21 cellular contexts compared by ENCODE assay signal in genomic region chrX:104432321-104432720, GRCh38.
DNase-seq lines count a peak whose midpoint lies in the region; ATAC-seq, FAIRE-seq and TF ChIP-seq lines count a peak whose summit lies in the region.
"Had no signal": no experiment of that assay in that cellular context is flagged by ENCODE, and none has a peak within 500 bp of the region (broad histone marks: within the 10 kb centered on the region; RNA-seq: fewer than 3 reads in every experiment).

No MANE protein-coding gene starts in this region.

- H3K4me1 ChIP-seq in upper lobe of left lung = no peaks in the 10 kb centered on the region
- H3K4me1 ChIP-seq: SJSA1 had no signal

- no peak for TF ChIP-seq EP300 in upper lobe of left lung (IDR thresholded peaks at IDR 0.05)

- H3K27me3 ChIP-seq in upper lobe of left lung = no peaks in the 10 kb centered on the region
- H3K27me3 ChIP-seq: SJSA1 had no signal

- DNase-seq in Caki2 (ENCODE audit: low read depth) (peak; percentile 45), LoVo (ENCODE audit: low spot score) (peak; percentile 41), left colon (peak; percentile 9 to 42), UCSD-AML1 (lab: John Stamatoyannopoulos, UW; ENCODE audit: unreplicated experiment) (no peak), upper lobe of left lung (no peak)
- DNase-seq: COR-L47, DMS79 treated with DMSO at 0.1 percent for 48 hours, GDM1, HCEC 1CT, KBM-7, NCI-H1105, NCI-H187, NCI-H2171 had no signal

- no peak overlapping the region for H3K4me3 ChIP-seq in upper lobe of left lung
- H3K4me3 ChIP-seq: SJSA1 had no signal

- intact Hi-C loops in left colon (cut with DNase I, micrococcal nuclease) = no loop called here

- WGBS in upper lobe of left lung, 2 donors = 42 to 59% methylated on average over 2 to 3 of the region's 3 CpGs

- FAIRE-seq in colon (lab: Jason Lieb, UNC) = peak; percentile 75
- FAIRE-seq: GM12892, GM19239 had no signal

- peak; percentile 95 for ATAC-seq in left colon
- no peak for ATAC-seq in upper lobe of left lung (ENCODE audit: low FRiP score in 2 of 2)
- no peak for ATAC-seq in GM21423 (IDR thresholded peaks at IDR 0.05; ENCODE audit: unreplicated experiment)
- ATAC-seq in GM19328 (IDR thresholded peaks at IDR 0.05; ENCODE audit: unreplicated experiment) = no peak

- no peak overlapping the region for H3K27ac ChIP-seq in upper lobe of left lung
- H3K27ac ChIP-seq: HL-60, RWPE1, SJSA1 had no signal

- TF ChIP-seq POLR2A in upper lobe of left lung (IDR thresholded peaks at IDR 0.05) = no peak

- no peak for TF ChIP-seq CTCF in upper lobe of left lung (IDR thresholded peaks at IDR 0.05)

- H3K36me3 ChIP-seq in upper lobe of left lung = no peaks in the 10 kb centered on the region
- H3K36me3 ChIP-seq: SJSA1 had no signal

- H3K9me3 ChIP-seq in upper lobe of left lung = no peaks in the 10 kb centered on the region
- H3K9me3 ChIP-seq: SJSA1 had no signal

- in situ Hi-C loops in Caki2 (cut with HindIII; ENCODE audit: low pct_unique_long_range_greater_than_20kb, low sequenced_read_pairs) = no loop called here

Comparison
In these comparisons a context has a peak if more than half of its experiments do, and no peak if none do; other contexts are left out.
1. DNase-seq: peak in Caki2 (single experiment), LoVo (single experiment) and left colon (2 of 2); none in UCSD-AML1 (single experiment) and upper lobe of left lung (0 of 2).